8 cellular contexts compared by ENCODE assay signal in genomic region chr13:44575741-44576395, GRCh38. TPM values are rescaled to one million over a fixed set of nuclear protein-coding genes. Genes with fewer than 3 reads are reported as not detected.
A peak's percentile ranks its signal among the peaks of the same experiment; 100 is the strongest.
DNase-seq lines count a peak whose midpoint lies in the region; ATAC-seq and TF ChIP-seq lines count a peak whose summit lies in the region.

Gene TSC22D1, minus strand, starts transcription at chr13:44576330. Its CDS starts 256 bp downstream, at chr13:44576074.

- peak; percentile 34 for TF ChIP-seq POLR2A in erythroblast (IDR thresholded peaks at IDR 0.05; ENCODE audit: low read length)

- ATAC-seq in activated T-cell treated with anti-CD3 and anti-CD28 coated beads, Interleukin-2, amount 50 U/mL, for 4 hours = peak; percentile 1 to 2
- peak; percentile 8 for ATAC-seq in mucosa of descending colon
- no peak for ATAC-seq in GM18502 (IDR thresholded peaks at IDR 0.05; ENCODE audit: poor library complexity, unreplicated experiment)

- no peak for TF ChIP-seq CTCF in mucosa of descending colon (IDR thresholded peaks at IDR 0.05)

- peak within 1 kb of the TSS; percentile 80 for H3K4me3 ChIP-seq in mucosa of descending colon

- no peaks in the 10 kb centered on the region for H3K27me3 Mint-ChIP-seq in activated T-cell treated with anti-CD3 and anti-CD28 coated beads, Interleukin-2, amount 50 U/mL, for 4 hours (ENCODE audit: low read depth)

- no peaks in the 10 kb centered on the region for H3K9me3 Mint-ChIP-seq in activated T-cell treated with anti-CD3 and anti-CD28 coated beads, Interleukin-2, amount 50 U/mL, for 4 hours

- H3K4me1 ChIP-seq in mucosa of descending colon (ENCODE audit: low read depth) = peaks cover 29% of the 10 kb centered on the region

- intact Hi-C loops in mucosa of descending colon (cut with DNase I, micrococcal nuclease) = no loop called here

- H3K4me3 Mint-ChIP-seq in activated T-cell treated with anti-CD3 and anti-CD28 coated beads, Interleukin-2, amount 50 U/mL, for 4 hours = peak within 1 kb of the TSS; percentile 94

- no peaks in the 10 kb centered on the region for H3K9me3 ChIP-seq in mucosa of descending colon

- H3K36me3 Mint-ChIP-seq in activated T-cell treated with anti-CD3 and anti-CD28 coated beads, Interleukin-2, amount 50 U/mL, for 4 hours (ENCODE audit: insufficient read depth) = no peaks in the 10 kb centered on the region

- H3K36me3 ChIP-seq in mucosa of descending colon (ENCODE audit: low read depth) = no peaks in the 10 kb centered on the region

- DNase-seq in NCI-H1417 (lab: John Stamatoyannopoulos, UW) (peak; percentile 55 to 75 (median 71)), NCI-H1417 treated with DMSO at 0.1 percent for 48 hours (lab: John Stamatoyannopoulos, UW) (no peak), NCI-H748 (lab: John Stamatoyannopoulos, UW; ENCODE audit: unreplicated experiment) (peak; percentile 63), erythroblast (lab: John Stamatoyannopoulos, UW) (peak; percentile 48 to 55), mucosa of descending colon (peak; percentile 68 to 72 (median 69))
- peak; percentile 68 for DNase-seq in activated T-cell treated with anti-CD3 and anti-CD28 coated beads, Interleukin-2, amount 50 U/mL, for 4 hours
- DNase-seq in stimulated activated CD8-positive, alpha-beta memory T cell treated with anti-CD3 and anti-CD28 coated beads, Interleukin-2, amount 100 ng/mL, for 48 hours (ENCODE audit: low read depth in 2 of 2) = peak; percentile 40 to 50

- peaks cover 44% of the 10 kb centered on the region for H3K4me1 Mint-ChIP-seq in activated T-cell treated with anti-CD3 and anti-CD28 coated beads, Interleukin-2, amount 50 U/mL, for 4 hours (ENCODE audit: low read depth)

RNA-seq across cellular contexts. Expression of gene TSC22D1, which starts in this region (rescaled TPM):
- total RNA-seq in activated T-cell treated with anti-CD3 and anti-CD28 coated beads, Interleukin-2, amount 50 U/mL, for 4 hours = 1 to 10 TPM; 3.9 to 5.6 (median 4.8) TPM
- total RNA-seq in mucosa of descending colon = 100 to 1,000 TPM; 249 to 299 (median 260) TPM

Comparison
In these comparisons a context has a peak if more than half of its experiments do, and no peak if none do; other contexts are left out.
1. RNA of gene TSC22D1 (total RNA-seq): 249 to 299 TPM in mucosa of descending colon; 3.9 to 5.6 TPM in activated T-cell treated with anti-CD3 and anti-CD28 coated beads, Interleukin-2, amount 50 U/mL, for 4 hours; every median in the first group is over 10 times any median in the second.